ENCODE assay signal across 32 cellular contexts in genomic region chr21:14013056-14013603, GRCh38.
"Had no signal": no experiment of that assay in that cellular context is flagged by ENCODE, and none has a peak within 500 bp of the region (broad histone marks: within the 10 kb centered on the region; RNA-seq: fewer than 3 reads in every experiment).

No MANE protein-coding gene starts in this region.

- ATAC-seq: activated CD8-positive, alpha-beta T cell treated with anti-CD3 and anti-CD28 coated beads for 36 hours; activated naive CD4-positive, alpha-beta T cell treated with anti-CD3 and anti-CD28 coated beads, Interleukin-2, amount 50 U/mL, for 72 hours; activated T-cell treated with anti-CD3 and anti-CD28 coated beads, Interleukin-2, amount 50 U/mL, for 4 hours; activated T-cell treated with anti-CD3 and anti-CD28 coated beads, Interleukin-2, amount 50 U/mL, for 72 hours; activated T-helper 17 cell treated with anti-CD3 and anti-CD28 coated beads, Interleukin-2, amount 50 U/mL, for 72 hours; body of pancreas had no signal

- H3K27ac ChIP-seq: adrenal gland, body of pancreas, brain microvascular endothelial cell, breast epithelium, VCaP had no signal

- DNase-seq: activated B cell treated with CpG ODN at 0.5 μM for 24 hours; activated CD4-positive, alpha-beta memory T cell treated with anti-CD3 and anti-CD28 coated beads for 36 hours; activated CD4-positive, alpha-beta T cell treated with anti-CD3 and anti-CD28 coated beads for 4 hours; activated CD4-positive, alpha-beta T cell treated with anti-CD3 and anti-CD28 coated beads, Interleukin-2, amount 10 ng/mL, durations not matched to agents 24 days and 14 days; activated CD4-positive, alpha-beta T cell treated with anti-CD3 and anti-CD28 coated beads, Interleukin-2, amount 50 U/mL, for 1 hour; activated CD4-positive, alpha-beta T cell treated with anti-CD3 and anti-CD28 coated beads, Interleukin-2, amount 50 U/mL, for 4 hours; activated CD4-positive, CD25-positive, alpha-beta regulatory T cell treated with anti-CD3 and anti-CD28 coated beads, Interleukin-2, amount 50 U/mL, for 72 hours; activated CD8-positive, alpha-beta memory T cell treated with anti-CD3 and anti-CD28 coated beads, Interleukin-2, amount 50 U/mL, for 4 hours; activated CD8-positive, alpha-beta T cell treated with anti-CD3 and anti-CD28 coated beads for 36 hours; activated effector memory CD4-positive, alpha-beta T cell treated with anti-CD3 and anti-CD28 coated beads, Interleukin-2, amount 50 U/mL, for 16 hours; activated gamma-delta T cell treated with Interleukin-2 at 50 U/mL for 16 hours; activated naive CD4-positive, alpha-beta T cell; activated naive CD4-positive, alpha-beta T cell treated with anti-CD3 and anti-CD28 coated beads for 36 hours; activated naive CD4-positive, alpha-beta T cell treated with anti-CD3 and anti-CD28 coated beads, Interleukin-2, amount 50 U/mL, for 16 hours; activated naive CD8-positive, alpha-beta T cell treated with anti-CD3 and anti-CD28 coated beads for 36 hours; activated T-cell treated with anti-CD3 and anti-CD28 coated beads for 4 hours; activated T-cell treated with anti-CD3 and anti-CD28 coated beads, Interleukin-2, amount 50 U/mL, for 1 hour; activated T-cell treated with anti-CD3 and anti-CD28 coated beads, Interleukin-2, amount 50 U/mL, for 4 hours; activated T-cell treated with anti-CD3 and anti-CD28 coated beads, Interleukin-2, amount 50 U/mL, for 72 hours; adrenal gland; amniotic stem cell; aorta; body of pancreas; brain microvascular endothelial cell; central memory CD4-positive, alpha-beta T cell; T-helper 1 cell; T-helper 2 cell; T-helper 9 cell had no signal

- H3K27me3 ChIP-seq: adrenal gland, body of pancreas, brain microvascular endothelial cell, breast epithelium had no signal

- H3K36me3 ChIP-seq: adrenal gland, brain microvascular endothelial cell, breast epithelium had no signal

- H3K4me1 ChIP-seq: adrenal gland, body of pancreas, breast epithelium had no signal

- H3K4me3 ChIP-seq: adrenal gland, body of pancreas, breast epithelium had no signal

- H3K9me3 ChIP-seq: adrenal gland, body of pancreas, breast epithelium had no signal
